In the genomic region with DNA sequence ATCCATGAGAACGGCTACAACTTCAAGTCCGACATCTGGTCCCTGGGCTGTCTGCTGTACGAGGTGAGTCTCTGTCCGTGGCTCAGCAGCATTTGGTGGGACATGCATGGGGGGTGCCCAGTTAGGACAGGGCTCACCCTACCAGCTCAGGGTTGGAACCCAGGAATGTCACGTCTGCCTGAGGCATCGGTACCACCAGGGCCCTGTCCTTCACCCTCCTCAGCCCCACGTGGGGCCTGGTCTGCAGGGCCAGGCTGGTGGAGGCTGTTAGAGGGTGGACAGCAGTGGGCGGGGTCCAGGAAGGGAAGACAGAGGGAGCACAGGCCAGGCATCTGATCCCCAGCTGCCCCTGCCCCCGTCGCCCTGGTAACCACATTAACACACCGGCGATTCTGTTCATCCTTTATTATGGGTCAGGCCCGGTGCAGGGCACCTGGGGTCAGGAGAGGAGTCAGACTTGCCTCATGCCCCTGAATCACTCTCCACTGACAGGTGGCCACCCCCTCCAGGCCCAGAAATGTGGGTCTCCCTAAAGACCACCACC, we compare ENCODE assay signal across 19 cellular contexts.
A peak's percentile ranks its signal among the peaks of the same experiment; 100 is the strongest.
DNase-seq lines count a peak whose midpoint lies in the region; ATAC-seq and TF ChIP-seq lines count a peak whose summit lies in the region.
"Had no signal": no experiment of that assay in that cellular context is flagged by ENCODE, and none has a peak within 500 bp of the region (broad histone marks: within the 10 kb centered on the region; RNA-seq: fewer than 3 reads in every experiment).

No MANE protein-coding gene starts in this region.

- no peaks in the 10 kb centered on the region for H3K4me1 ChIP-seq in Peyer's patch

- no peak overlapping the region for H3K4me3 Mint-ChIP-seq in osteocyte (ENCODE audit: unreplicated experiment)

- H3K27me3 ChIP-seq in WERI-Rb-1 (ENCODE audit: insufficient read depth, low read depth, severe bottlenecking), result no peaks in the 10 kb centered on the region
- no peaks in the 10 kb centered on the region for H3K27me3 ChIP-seq in Peyer's patch
- H3K27me3 ChIP-seq: MG63 had no signal

- no peak for TF ChIP-seq POLR2A in Peyer's patch (IDR thresholded peaks at IDR 0.05)

- H3K27ac ChIP-seq in WERI-Rb-1 (no peak overlapping the region), Peyer's patch (no peak overlapping the region)
- H3K27ac ChIP-seq: 22Rv1, C4-2B, PC-9 had no signal

- no peaks in the 10 kb centered on the region for H3K9me3 Mint-ChIP-seq in osteocyte (ENCODE audit: unreplicated experiment)

- peaks cover 37% of the 10 kb centered on the region for H3K4me1 Mint-ChIP-seq in osteocyte (ENCODE audit: unreplicated experiment)

- peaks cover 3% of the 10 kb centered on the region for H3K9me3 ChIP-seq in WERI-Rb-1 (ENCODE audit: severe bottlenecking)
- no peaks in the 10 kb centered on the region for H3K9me3 ChIP-seq in Peyer's patch
- H3K9me3 ChIP-seq: MG63 had no signal

- ATAC-seq in GM18502 (IDR thresholded peaks at IDR 0.05; ENCODE audit: poor library complexity, unreplicated experiment), result no peak

- H3K27me3 Mint-ChIP-seq in osteocyte (ENCODE audit: unreplicated experiment), result no peaks in the 10 kb centered on the region

- no peak overlapping the region for H3K4me3 ChIP-seq in WERI-Rb-1 (ENCODE audit: low read depth, low read length)
- H3K4me3 ChIP-seq in Peyer's patch, result no peak overlapping the region
- H3K4me3 ChIP-seq: MG63, PC-9 had no signal

- TF ChIP-seq CTCF in WERI-Rb-1 (IDR thresholded peaks at IDR 0.05; ENCODE audit: low read depth, low read length), result no peak
- no peak for TF ChIP-seq CTCF in osteocyte (IDR thresholded peaks at IDR 0.05)
- no peak for TF ChIP-seq CTCF in Peyer's patch (IDR thresholded peaks at IDR 0.05)

- DNase-seq in DMS53 (lab: John Stamatoyannopoulos, UW), result peak; percentile 18
- no peak for DNase-seq in DMS53 treated with DMSO at 0.1 percent for 48 hours (lab: John Stamatoyannopoulos, UW; ENCODE audit: unreplicated experiment)
- peak; percentile 63 for DNase-seq in WERI-Rb-1
- peak; percentile 73 for DNase-seq in left kidney (ENCODE audit: low read depth, low spot score)
- no peak for DNase-seq in osteocyte (ENCODE audit: extremely low spot score, unreplicated experiment)
- no peak for DNase-seq in MV-4-11 (lab: John Stamatoyannopoulos, UW)
- no peak for DNase-seq in Peyer's patch
- DNase-seq: DMS153, KG1, MG63, NCI-H1105 treated with DMSO at 0.1 percent for 48 hours, NCI-H187 treated with DMSO at 0.1 percent for 48 hours, NCI-H446 treated with DMSO at 0.1 percent for 48 hours, NCI-H748 treated with DMSO at 0.1 percent for 48 hours, PC-9, SHP77 treated with DMSO at 0.1 percent for 48 hours had no signal

- H3K27ac Mint-ChIP-seq in osteocyte (ENCODE audit: unreplicated experiment), result peak overlapping the region; percentile 63

- H3K36me3 Mint-ChIP-seq in osteocyte (ENCODE audit: unreplicated experiment), result peaks cover 35% of the 10 kb centered on the region

- no peaks in the 10 kb centered on the region; the same call in none of the 2 replicates for H3K36me3 ChIP-seq in WERI-Rb-1
- H3K36me3 ChIP-seq in Peyer's patch, result peaks cover 0 to 51% (median 0%) of the 10 kb centered on the region in 3 donors

Comparison
In these comparisons a context has a peak if more than half of its experiments do, and no peak if none do; other contexts are left out.
1. DNase-seq: peak in DMS53 (single experiment), WERI-Rb-1 (single experiment) and left kidney (single experiment); none in DMS53 treated with DMSO at 0.1 percent for 48 hours (single experiment), osteocyte (single experiment), MV-4-11 (single experiment) and Peyer's patch (0 of 3).